ENCODE assay signal across 1 cellular context in genomic region chr10:71638577-71639411, GRCh38.
A peak's percentile ranks its signal among the peaks of the same experiment; 100 is the strongest.
TF ChIP-seq lines count a peak whose summit lies in the region.

No MANE protein-coding gene starts in this region.

TF ChIP-seq in K562, 482 proteins besides CTCF, POLR2A, EP300 and RAD21 (continued from another document and continues in another):
- TF ChIP-seq REST (CRISPR knock-in tag; IDR thresholded peaks at IDR 0.05; ENCODE audit: low read depth) (peak; percentile 9; the same call in 1 of the 2 replicates), E2F3 (CRISPR knock-in tag; IDR thresholded peaks at IDR 0.05) (no peak), BMI1 (IDR thresholded peaks at IDR 0.05; ENCODE audit: low read length) (no peak), SLC30A9 (CRISPR knock-in tag; IDR thresholded peaks at IDR 0.05) (no peak), MLLT1 (IDR thresholded peaks at IDR 0.05) (peak; percentile 18 to 76; a peak in 3 of 4 replicates), RBM15 (IDR thresholded peaks at IDR 0.05; ENCODE audit: insufficient read depth, low read length) (no peak), ZNF57 (CRISPR knock-in tag; IDR thresholded peaks at IDR 0.05) (no peak), ZBTB12 (CRISPR knock-in tag; IDR thresholded peaks at IDR 0.05) (no peak), E2F4 (CRISPR knock-in tag; IDR thresholded peaks at IDR 0.05; ENCODE audit: low read depth) (no peak), VEZF1 (CRISPR knock-in tag; IDR thresholded peaks at IDR 0.05) (peak; percentile 97), ELF2 (CRISPR knock-in tag; IDR thresholded peaks at IDR 0.05) (peak; percentile 37; the same call in 1 of the 2 replicates), SIX5 (IDR thresholded peaks at IDR 0.05; ENCODE audit: borderline replicate concordance in 1 of 2, insufficient read depth in 1 of 2, low read depth in 1 of 2, low read length in 2 of 2) (no peak), CEBPG (CRISPR knock-in tag; IDR thresholded peaks at IDR 0.05) (no peak), CEBPG (tag; conservative IDR thresholded peaks at IDR 0.05 in 1 of 2, IDR thresholded peaks at IDR 0.05 in 1 of 2) (no peak), CREM (IDR thresholded peaks at IDR 0.05; ENCODE audit: low read depth) (peak; percentile 82), ZNF79 (CRISPR knock-in tag; IDR thresholded peaks at IDR 0.05; ENCODE audit: low read depth) (0 out of 2 replicates have a peak, but pooled peaks have one; percentile 12), HCFC1 (IDR thresholded peaks at IDR 0.05; ENCODE audit: low read depth, low read length) (no peak; the same call in 1 of the 2 replicates), NCOA2 (IDR thresholded peaks at IDR 0.05; ENCODE audit: partially characterized antibody in 2 of 2) (no peak), NR2C1 (IDR thresholded peaks at IDR 0.05) (no peak), NR2C1 (tag; IDR thresholded peaks at IDR 0.05) (peak; percentile 77), FOXJ3 (CRISPR knock-in tag; IDR thresholded peaks at IDR 0.05) (no peak), SMAD2 (IDR thresholded peaks at IDR 0.05; ENCODE audit: low read depth, low read length) (no peak), ZFPM2 (CRISPR knock-in tag; IDR thresholded peaks at IDR 0.05) (no peak), KHSRP (IDR thresholded peaks at IDR 0.05) (no peak), CREBBP (IDR thresholded peaks at IDR 0.05; ENCODE audit: low read depth, low read length) (no peak), RFX7 (CRISPR knock-in tag; IDR thresholded peaks at IDR 0.05) (no peak), ZBTB43 (CRISPR knock-in tag; IDR thresholded peaks at IDR 0.05) (no peak), TRIM25 (IDR thresholded peaks at IDR 0.05; ENCODE audit: borderline replicate concordance) (no peak), ATF7 (IDR thresholded peaks at IDR 0.05) (no peak; the same call in none of the 2 replicates), ZNF766 (CRISPR knock-in tag; conservative IDR thresholded peaks at IDR 0.05) (peak; percentile 84), RFX5 (IDR thresholded peaks at IDR 0.05; ENCODE audit: low read depth, low read length) (0 out of 2 replicates have a peak, but pooled peaks have one; percentile 12), ZNF740 (CRISPR knock-in tag; IDR thresholded peaks at IDR 0.05) (peak; percentile 93), ZNF740 (tag; IDR thresholded peaks at IDR 0.05) (peak in 1 of 2 experiments; percentile 75; a peak in 1 of 4 replicates), USF1 (CRISPR knock-in tag; IDR thresholded peaks at IDR 0.05) (no peak; the same call in 1 of the 2 replicates), ZNF347 (CRISPR knock-in tag; IDR thresholded peaks at IDR 0.05; ENCODE audit: low read depth) (no peak), OTX1 (CRISPR knock-in tag; IDR thresholded peaks at IDR 0.05) (no peak), NCOA6 (IDR thresholded peaks at IDR 0.05) (no peak), HMGXB4 (CRISPR knock-in tag; IDR thresholded peaks at IDR 0.05) (no peak), ZNF584 (CRISPR knock-in tag; IDR thresholded peaks at IDR 0.05; ENCODE audit: low read depth) (peak; percentile 92), ZNF699 (CRISPR knock-in tag; IDR thresholded peaks at IDR 0.05; ENCODE audit: insufficient replicate concordance) (no peak), MTA2 (IDR thresholded peaks at IDR 0.05; ENCODE audit: low read depth) (peak; percentile 92), KDM1A (IDR thresholded peaks at IDR 0.05) (no peak), CBX1 (IDR thresholded peaks at IDR 0.05; ENCODE audit: low read depth) (no peak), SAP30 (IDR thresholded peaks at IDR 0.05; ENCODE audit: borderline replicate concordance, insufficient read depth, low read depth, low read length, poor library complexity, severe bottlenecking) (peak; percentile 7), RFX1 (IDR thresholded peaks at IDR 0.05) (no peak), E4F1 (CRISPR knock-in tag; IDR thresholded peaks at IDR 0.05; ENCODE audit: borderline replicate concordance) (no peak), ZFP1 (CRISPR knock-in tag; IDR thresholded peaks at IDR 0.05) (no peak), RHOXF2B (CRISPR knock-in tag; conservative IDR thresholded peaks at IDR 0.05) (no peak), KLF13 (tag; IDR thresholded peaks at IDR 0.05; ENCODE audit: borderline replicate concordance, low read depth) (no peak), LARP7 (IDR thresholded peaks at IDR 0.05) (no peak), TCF7L2 (IDR thresholded peaks at IDR 0.05; ENCODE audit: low read depth, low read length) (no peak), ZBED1 (IDR thresholded peaks at IDR 0.05) (0 out of 2 replicates have a peak, but pooled peaks have one; percentile 42)
